Comparison of ENCODE assay signal across 7 cellular contexts in the genomic region with DNA sequence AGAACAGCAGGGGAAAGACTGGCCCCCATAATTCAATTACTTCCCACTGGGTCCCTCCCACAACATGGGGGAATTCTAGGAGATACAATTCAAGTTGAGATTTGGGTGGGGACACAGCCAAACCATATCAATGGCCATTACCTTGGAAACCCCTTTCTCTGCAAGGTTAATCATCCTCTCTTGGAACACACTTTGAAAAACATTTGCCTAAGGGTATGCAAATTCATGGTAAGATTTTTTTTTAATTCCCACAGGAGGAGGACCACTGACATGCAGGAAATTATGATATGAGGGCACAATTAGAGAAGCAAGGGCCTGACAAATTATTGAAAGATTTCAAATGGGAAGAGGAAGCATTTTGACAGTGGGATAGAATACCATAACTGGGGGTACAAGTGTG.
"Had no signal": no experiment of that assay in that cellular context is flagged by ENCODE, and none has a peak within 500 bp of the region (broad histone marks: within the 10 kb centered on the region; RNA-seq: fewer than 3 reads in every experiment).

No MANE protein-coding gene starts in this region.

- H3K4me1 Mint-ChIP-seq: GM23338 had no signal

- H3K4me3 Mint-ChIP-seq: GM23338, H9 had no signal

- DNase-seq: H9, HCEC 1CT, KG1 had no signal

- H3K9me3 Mint-ChIP-seq: GM23338 had no signal

- ATAC-seq: GM23338, HepG2, K562 had no signal

- H3K4me3 ChIP-seq: GM23338, K562 had no signal

- H3K27ac ChIP-seq: HL-60 had no signal

- H3K27ac Mint-ChIP-seq: GM23338, H9 had no signal
